Comparison of ENCODE assay signal across 8 cellular contexts in the genomic region with DNA sequence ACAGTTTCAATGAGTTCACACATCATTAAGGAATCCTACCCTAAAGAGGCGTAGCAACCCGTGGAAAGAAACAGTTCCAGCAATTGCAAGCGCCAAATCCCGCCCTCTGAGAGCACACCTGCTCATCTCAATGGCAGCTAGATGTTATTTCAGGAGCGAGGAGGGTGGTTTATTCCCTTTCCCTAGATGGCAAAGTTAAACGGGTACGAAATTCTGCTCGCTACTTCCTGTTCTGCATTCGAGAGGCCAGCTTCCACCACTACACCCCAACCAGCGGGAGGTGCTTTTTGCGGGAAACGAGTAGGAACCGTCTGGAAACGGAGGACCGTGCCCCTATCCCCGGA. TPM values are rescaled to one million over a fixed set of nuclear protein-coding genes. Genes with fewer than 3 reads are reported as not detected.
A peak's percentile ranks its signal among the peaks of the same experiment; 100 is the strongest.
DNase-seq lines count a peak whose midpoint lies in the region; FAIRE-seq and TF ChIP-seq lines count a peak whose summit lies in the region.

No MANE protein-coding gene starts in this region.

- H3K27me3 ChIP-seq in fibroblast of lung (ENCODE audit: control insufficient read depth, insufficient read depth, low read length) (no peaks in the 10 kb centered on the region), neural progenitor cell (peaks cover 11% of the 10 kb centered on the region)

- DNase-seq in NCI-H2081 (lab: John Stamatoyannopoulos, UW) (peak; percentile 51 to 82), NCI-H2081 treated with DMSO at 0.1 percent for 48 hours (lab: John Stamatoyannopoulos, UW) (no peak), HCEC 1CT (peak; percentile 54), NCI-H1694 treated with DMSO at 0.1 percent for 48 hours (lab: John Stamatoyannopoulos, UW) (peak; percentile 7), fibroblast of lung (ENCODE audit: low read depth in 2 of 2) (peak; percentile 36 to 73), neural progenitor cell (ENCODE audit: low spot score) (peak; percentile 46), D721Med (ENCODE audit: insufficient read length, low spot score) (no peak)

- H4K20me1 ChIP-seq in fibroblast of lung (ENCODE audit: control insufficient read depth, extremely low read depth, insufficient read depth, low read length) (no peaks in the 10 kb centered on the region), neural progenitor cell (ENCODE audit: low read depth) (peaks cover 16% of the 10 kb centered on the region)

- H3K9me3 ChIP-seq in fibroblast of lung (ENCODE audit: control insufficient read depth, insufficient read depth, low read depth, low read length) (no peaks in the 10 kb centered on the region), neural progenitor cell (ENCODE audit: low read depth) (no peaks in the 10 kb centered on the region)

- H3K27ac Mint-ChIP-seq in neural progenitor cell, result peak overlapping the region; percentile 90

- peak overlapping the region; percentile 75 for H3K4me2 ChIP-seq in fibroblast of lung (ENCODE audit: extremely low read depth, insufficient read depth, low read length)
- H3K4me2 ChIP-seq in neural progenitor cell, result peak overlapping the region; percentile 85

- peaks cover 45% of the 10 kb centered on the region for H3K79me2 ChIP-seq in fibroblast of lung (ENCODE audit: control insufficient read depth, insufficient read depth, low read length)
- peaks cover 52% of the 10 kb centered on the region for H3K79me2 ChIP-seq in neural progenitor cell (ENCODE audit: low read depth)

- H3K9me3 Mint-ChIP-seq in neural progenitor cell, result peaks cover 10% of the 10 kb centered on the region

- H3K36me3 Mint-ChIP-seq in neural progenitor cell, result peaks cover 11% of the 10 kb centered on the region

- peak overlapping the region; percentile 99 for H3K4me3 Mint-ChIP-seq in neural progenitor cell

- H3K4me3 ChIP-seq in fibroblast of lung (replicated peaks in 1 of 4; ENCODE audit: control extremely low read depth in 1 of 4, insufficient read depth in 1 of 4, low read depth in 3 of 4, low read length in 4 of 4) (peak overlapping the region; percentile 51 to 98 (median 84)), neural progenitor cell (peak overlapping the region; percentile 87)

- TF ChIP-seq CTCF in VCaP (conservative IDR thresholded peaks at IDR 0.05) (no peak), fibroblast of lung (conservative IDR thresholded peaks at IDR 0.05 in 1 of 2, IDR thresholded peaks at IDR 0.05 in 1 of 2; ENCODE audit: low read depth in 1 of 2, low read length in 2 of 2) (no peak), neural progenitor cell (IDR thresholded peaks at IDR 0.05) (no peak), D721Med (IDR thresholded peaks at IDR 0.05; ENCODE audit: insufficient read depth, missing control alignments) (no peak)

- H3K4me1 ChIP-seq in fibroblast of lung (ENCODE audit: control insufficient read depth, extremely low read depth, insufficient read depth, low read length) (peaks cover 2% of the 10 kb centered on the region), neural progenitor cell (peaks cover 11% of the 10 kb centered on the region)

- H3K9ac ChIP-seq in fibroblast of lung (ENCODE audit: insufficient read depth, low read length), result peak overlapping the region; percentile 87
- peak overlapping the region; percentile 84 for H3K9ac ChIP-seq in neural progenitor cell

- peaks cover 18% of the 10 kb centered on the region for H3K4me1 Mint-ChIP-seq in neural progenitor cell

- peaks cover 14% of the 10 kb centered on the region for H3F3A ChIP-seq in neural progenitor cell (ENCODE audit: low read depth)

- no peak for FAIRE-seq in D721Med (lab: Jason Lieb, UNC)

- peak overlapping the region; percentile 39 for H2AFZ ChIP-seq in fibroblast of lung (ENCODE audit: low read length)
- peak overlapping the region; percentile 66 for H2AFZ ChIP-seq in neural progenitor cell (replicated peaks)

- H3K27me3 Mint-ChIP-seq in neural progenitor cell (ENCODE audit: insufficient read depth, low read depth), result peaks cover 8% of the 10 kb centered on the region

- H3K36me3 ChIP-seq in fibroblast of lung (ENCODE audit: control insufficient read depth, insufficient read depth, low read length) (no peaks in the 10 kb centered on the region), neural progenitor cell (peaks cover 3% of the 10 kb centered on the region)

- H3K27ac ChIP-seq in VCaP (peak overlapping the region; percentile 88), fibroblast of lung (ENCODE audit: insufficient read depth, low read length) (peak overlapping the region; percentile 85), neural progenitor cell (no peak overlapping the region)

RNA-seq across cellular contexts. Expression of gene VPS29, which starts 0.6 kb away (rescaled TPM):
- total RNA-seq in fibroblast of lung (44.7 and 52.2 TPM in 2 replicates), neural progenitor cell (ENCODE audit: low replicate concordance) (69.5 and 101 TPM in 2 replicates)
- 172 and 210 TPM in 2 replicates for polyA plus RNA-seq in fibroblast of lung
- 119 and 139 TPM in 2 replicates for polyA plus RNA-seq in fibroblast of lung (2012)
- 20.7 and 25.0 TPM in 2 replicates for polyA minus RNA-seq in fibroblast of lung (ENCODE audit: low replicate concordance)

RNA-seq across cellular contexts. Expression of gene RAD9B, which starts 0.8 kb away (rescaled TPM):
- 0.50 and 0.77 TPM in 2 replicates for total RNA-seq in fibroblast of lung
- 0.40 and 0.53 TPM in 2 replicates for polyA plus RNA-seq in fibroblast of lung
- 0.25 and 0.30 TPM in 2 replicates for polyA plus RNA-seq in fibroblast of lung (2012)
- not detected in 2 replicates for polyA minus RNA-seq in fibroblast of lung (ENCODE audit: low replicate concordance)
- total RNA-seq in neural progenitor cell (ENCODE audit: low replicate concordance), result 0.17 and 0.31 TPM in 2 replicates

RNA-seq across cellular contexts. Expression of gene FAM216A, which starts 32.7 kb away (rescaled TPM):
- total RNA-seq in fibroblast of lung (14.9 and 16.5 TPM in 2 replicates), neural progenitor cell (ENCODE audit: low replicate concordance) (54.1 and 87.5 TPM in 2 replicates)
- 20.2 and 28.3 TPM in 2 replicates for polyA plus RNA-seq in fibroblast of lung
- 11.7 and 15.6 TPM in 2 replicates for polyA plus RNA-seq in fibroblast of lung (2012)
- 4.3 TPM in 1 of 2 replicates, not detected in the other for polyA minus RNA-seq in fibroblast of lung (ENCODE audit: low replicate concordance)

RNA-seq across cellular contexts. Expression of gene GPN3, which starts 33.3 kb away (rescaled TPM):
- total RNA-seq in fibroblast of lung (8.9 and 9.2 TPM in 2 replicates), neural progenitor cell (ENCODE audit: low replicate concordance) (41.1 and 62.3 TPM in 2 replicates)
- polyA plus RNA-seq in fibroblast of lung, result 28.9 and 29.7 TPM in 2 replicates
- 13.7 and 20.1 TPM in 2 replicates for polyA plus RNA-seq in fibroblast of lung (2012)
- 2.6 and 2.7 TPM in 2 replicates for polyA minus RNA-seq in fibroblast of lung (ENCODE audit: low replicate concordance)

RNA-seq across cellular contexts. Expression of gene ARPC3, which starts 51.2 kb away (rescaled TPM):
- 136 and 169 TPM in 2 replicates for total RNA-seq in fibroblast of lung
- 81.1 and 87.4 TPM in 2 replicates for polyA plus RNA-seq in fibroblast of lung
- 365 and 428 TPM in 2 replicates for polyA plus RNA-seq in fibroblast of lung (2012)
- 8.5 and 11.5 TPM in 2 replicates for polyA minus RNA-seq in fibroblast of lung (ENCODE audit: low replicate concordance)
- total RNA-seq in neural progenitor cell (ENCODE audit: low replicate concordance), result 356 and 363 TPM in 2 replicates

Comparison
In these comparisons a context has a peak if more than half of its experiments do, and no peak if none do; other contexts are left out.
1. DNase-seq: peak in NCI-H2081 (2 of 2), HCEC 1CT (single experiment), NCI-H1694 treated with DMSO at 0.1 percent for 48 hours (single experiment), fibroblast of lung (2 of 2) and neural progenitor cell (single experiment); none in NCI-H2081 treated with DMSO at 0.1 percent for 48 hours (single experiment) and D721Med (single experiment).